Comparison of ENCODE assay signal across 23 cellular contexts in the genomic region with DNA sequence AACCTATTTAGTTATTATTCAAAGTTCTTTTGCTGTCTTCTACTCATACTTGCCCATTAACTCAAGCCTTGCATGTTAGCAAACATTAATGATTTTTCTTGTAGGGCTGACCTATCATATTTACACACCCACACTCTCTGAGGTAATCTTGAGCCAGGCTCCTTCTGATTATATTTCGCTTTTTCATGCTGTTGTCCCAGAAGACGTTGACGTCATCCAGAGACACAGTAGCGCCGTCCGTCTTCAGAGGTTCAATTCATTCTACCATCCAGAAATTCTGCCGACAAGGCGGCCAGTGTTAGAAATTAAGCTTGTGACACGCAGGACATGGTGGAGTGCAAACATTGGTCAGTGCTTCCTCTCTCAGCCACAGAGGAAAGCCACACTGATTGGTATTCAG.
"Had no signal": no experiment of that assay in that cellular context is flagged by ENCODE, and none has a peak within 500 bp of the region (broad histone marks: within the 10 kb centered on the region; RNA-seq: fewer than 3 reads in every experiment).

No MANE protein-coding gene starts in this region.

- H3K27me3 ChIP-seq: esophagus muscularis mucosa, gastrocnemius medialis, left lung, right atrium auricular region, stomach, thyroid gland had no signal

- H3K27ac ChIP-seq: epithelial cell of prostate, esophagus muscularis mucosa, gastrocnemius medialis, hepatocyte, left lung, prostate gland, right atrium auricular region, stomach, thyroid gland had no signal

- H3K4me3 ChIP-seq: esophagus muscularis mucosa, gastrocnemius medialis, hepatocyte, left lung, prostate gland, right atrium auricular region, smooth muscle cell, stomach, thyroid gland had no signal

- H3K36me3 ChIP-seq: esophagus muscularis mucosa, gastrocnemius medialis, left lung, prostate gland, right atrium auricular region, stomach, thyroid gland had no signal

- H3K9me3 ChIP-seq: esophagus muscularis mucosa, gastrocnemius medialis, left lung, prostate gland, right atrium auricular region, stomach, thyroid gland had no signal

- H3K4me1 ChIP-seq: esophagus muscularis mucosa, gastrocnemius medialis, left lung, prostate gland, right atrium auricular region, stomach, thyroid gland had no signal

- ATAC-seq: gastrocnemius medialis; left lung; naive thymus-derived CD8-positive, alpha-beta T cell; sciatic nerve had no signal

- DNase-seq: effector CD8-positive, alpha-beta T cell; endodermal cell; gastrocnemius medialis; head of caudate nucleus; kidney; left lung; naive thymus-derived CD8-positive, alpha-beta T cell; nephron progenitor cell; nucleus accumbens; stimulated activated CD4-positive, alpha-beta T cell treated with anti-CD3 and anti-CD28 coated beads, Interleukin-12 subunit alpha, Interleukin-12 subunit beta, amount 100 ng/mL, for 4 hours; stimulated activated CD4-positive, alpha-beta T cell treated with anti-CD3 and anti-CD28 coated beads, Interleukin-1b, Interleukin-23, amount 100 ng/mL, for 48 hours; stimulated activated CD4-positive, alpha-beta T cell treated with anti-CD3 and anti-CD28 coated beads, Interleukin-4, amount 100 ng/mL, for 1 hour; stimulated activated CD8-positive, alpha-beta memory T cell treated with anti-CD3 and anti-CD28 coated beads, Interleukin-4, amount 100 ng/mL, for 48 hours; stimulated activated naive CD4-positive, alpha-beta T cell; stomach; thyroid gland had no signal
